In genomic region chr2:57759822-57760300, GRCh38 we compare ENCODE assay signal across 8 cellular contexts.
DNase-seq lines count a peak whose midpoint lies in the region; FAIRE-seq and TF ChIP-seq lines count a peak whose summit lies in the region.

No MANE protein-coding gene starts in this region.

- no CpG with 5 or more reads among the region's 19 CpGs for WGBS in H9 (ENCODE audit: extremely low coverage, insufficient read length, low lambda C conversion rate)
- 0% methylated on average over 19 of the region's 19 CpGs for WGBS in testis, 2 donors

- peak; percentile 91 for DNase-seq in H9
- peak; percentile 81 for DNase-seq in LoVo (ENCODE audit: low spot score)
- peak; percentile 94 to 97 for DNase-seq in SHP77 (lab: John Stamatoyannopoulos, UW)
- DNase-seq in activated gamma-delta T cell treated with anti-CD3 and anti-CD28 coated beads, Interleukin-2, amount 50 U/mL, for 16 hours (ENCODE audit: low read depth) = peak; percentile 57
- DNase-seq in germinal center (ENCODE audit: low spot score) = peak; percentile 72
- peak; percentile 83 for DNase-seq in occipital lobe (lab: John Stamatoyannopoulos, UW)
- peak; percentile 92 for DNase-seq in testis

- H2BK120ac ChIP-seq in H9 (ENCODE audit: low read depth, low read length, poor library complexity, severe bottlenecking) = no peak overlapping the region

- H3K14ac ChIP-seq in H9 (ENCODE audit: insufficient read depth, low read length) = no peak overlapping the region

- H3K79me2 ChIP-seq in H9 (ENCODE audit: insufficient read depth, low read length) = no peaks in the 10 kb centered on the region

- no peaks in the 10 kb centered on the region; the same call in 1 of the 2 replicates for H3K27me3 Mint-ChIP-seq in H9 (ENCODE audit: low read depth)

- H2BK15ac ChIP-seq in H9 (ENCODE audit: low read depth, low read length) = no peak overlapping the region

- no peak overlapping the region for H2BK20ac ChIP-seq in H9 (ENCODE audit: low read depth, low read length, poor library complexity, severe bottlenecking)

- no peak overlapping the region for H2AFZ ChIP-seq in H9 (ENCODE audit: low read length)

- H3K4me3 Mint-ChIP-seq in H9 = peak overlapping the region in 1 of 2 experiments; percentile 36; a peak in 2 of 5 replicates

- no peak overlapping the region for H2BK5ac ChIP-seq in H9 (ENCODE audit: insufficient read length, low read length)

- H3K36me3 Mint-ChIP-seq in H9 (ENCODE audit: insufficient read depth in 1 of 3, low read depth in 3 of 3) = no peaks in the 10 kb centered on the region

- H3K4me3 ChIP-seq in testis = peak overlapping the region; percentile 15 to 16

- peak; percentile 86 for FAIRE-seq in G401.6 (lab: Jason Lieb, UNC)

- H3K56ac ChIP-seq in H9 (ENCODE audit: insufficient read length, low read depth, low read length) = no peak overlapping the region

- no peak overlapping the region for H3K18ac ChIP-seq in H9 (ENCODE audit: insufficient read length, low read depth, low read length)

- H3K27ac ChIP-seq in H9 (ENCODE audit: insufficient read length, low read depth, low read length) (no peak overlapping the region), testis (no peak overlapping the region)

- peak; percentile 99 for TF ChIP-seq CTCF in H9 (conservative IDR thresholded peaks at IDR 0.05)
- TF ChIP-seq CTCF in testis (IDR thresholded peaks at IDR 0.05) = peak; percentile 73 to 87 (median 86)

- no peak overlapping the region for H3K9ac ChIP-seq in H9 (ENCODE audit: extremely low read depth, insufficient read length, low read length)

- H3K27me3 ChIP-seq in H9 (ENCODE audit: insufficient read depth, low read length) = no peaks in the 10 kb centered on the region
- H3K27me3 ChIP-seq in testis = no peaks in the 10 kb centered on the region

- no peak overlapping the region for H3K4ac ChIP-seq in H9 (ENCODE audit: low read depth, low read length)

- H3K9me3 Mint-ChIP-seq in H9 = no peaks in the 10 kb centered on the region

- no peak overlapping the region for H2AK5ac ChIP-seq in H9 (ENCODE audit: insufficient read length, low read length)

- no peak overlapping the region for H4K91ac ChIP-seq in H9 (ENCODE audit: insufficient read length, low read depth, low read length)

- H3K36me3 ChIP-seq in testis (ENCODE audit: low read depth, missing control alignments) = no peaks in the 10 kb centered on the region

- no peak overlapping the region for H3K23ac ChIP-seq in H9 (ENCODE audit: insufficient read length, low read depth, low read length)

- H3K9me3 ChIP-seq in H9 (ENCODE audit: control insufficient read depth, low read depth, low read length) (no peaks in the 10 kb centered on the region), testis (no peaks in the 10 kb centered on the region)

- H3K4me1 ChIP-seq in H9 (ENCODE audit: insufficient read depth, low read length) (peaks cover 5% of the 10 kb centered on the region), testis (peaks cover 6% of the 10 kb centered on the region)

- no peaks in the 10 kb centered on the region for H3K23me2 ChIP-seq in H9 (ENCODE audit: insufficient read length, low read depth, low read length, poor library complexity, severe bottlenecking)

- no peak overlapping the region for H4K8ac ChIP-seq in H9 (replicated peaks; ENCODE audit: insufficient read length, low read depth, low read length)

- H3T11ph ChIP-seq in H9 (ENCODE audit: low read length) = no peak overlapping the region

- H4K20me1 ChIP-seq in H9 (ENCODE audit: control insufficient read depth, insufficient read depth, insufficient read length) = no peaks in the 10 kb centered on the region

- H3K27ac Mint-ChIP-seq in H9 = peak overlapping the region in 2 of 3 experiments; percentile 58 to 78; a peak in 2 of 7 replicates

- no peak overlapping the region for H2BK12ac ChIP-seq in H9 (ENCODE audit: insufficient read length, low read depth, low read length)

- H3K4me2 ChIP-seq in H9 (ENCODE audit: insufficient read depth, insufficient read length, low read length) = peak overlapping the region; percentile 10

- H3K4me1 Mint-ChIP-seq in H9 = peaks cover 33 to 38% of the 10 kb centered on the region in 2 experiments

- TF ChIP-seq POLR2A in testis (IDR thresholded peaks at IDR 0.05) = no peak

- no peak overlapping the region for H4K5ac ChIP-seq in H9 (ENCODE audit: insufficient read length, low read depth, low read length)

- H3K79me1 ChIP-seq in H9 (ENCODE audit: insufficient read depth, low read depth, low read length, poor library complexity, severe bottlenecking) = no peaks in the 10 kb centered on the region

- intact Hi-C loops in testis (cut with DNase I; ENCODE audit: low total_unique reads) = no loop called here
